ENCODE assay signal across 23 cellular contexts in the genomic region with DNA sequence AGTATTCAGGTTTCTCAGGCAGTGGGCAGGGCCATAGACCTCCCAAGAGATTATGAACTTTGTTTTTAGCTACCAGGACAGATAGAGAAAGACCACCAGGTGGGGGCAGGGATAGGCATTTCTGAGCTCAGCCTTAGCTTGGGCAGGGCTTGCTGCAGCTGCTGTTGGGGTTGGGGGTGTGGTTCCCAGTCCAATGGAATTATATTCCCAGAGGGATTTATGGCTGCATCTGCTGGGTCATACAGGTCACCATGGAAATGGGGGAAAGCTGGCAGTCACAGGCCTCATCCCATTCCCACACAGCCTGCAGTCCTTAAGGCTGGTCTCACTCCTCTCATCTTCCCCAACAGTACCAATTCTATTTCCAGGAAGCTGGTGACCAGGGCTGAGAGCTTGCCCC.
"Had no signal": no experiment of that assay in that cellular context is flagged by ENCODE, and none has a peak within 500 bp of the region (broad histone marks: within the 10 kb centered on the region; RNA-seq: fewer than 3 reads in every experiment).

No MANE protein-coding gene starts in this region.

- H3K4me3 ChIP-seq: K562, SK-N-MC had no signal

- DNase-seq: Kasumi-1, MV-4-11, NCI-H1048, NCI-H1105, NCI-H1417 treated with DMSO at 0.1 percent for 48 hours, NCI-H146, NCI-H1694 treated with DMSO at 0.1 percent for 48 hours, NCI-H1930, NCI-H2081, NCI-H2171, NCI-H226, NCI-H446, NCI-H510A, NCI-H524 treated with DMSO at 0.1 percent for 48 hours, PC-3, SHP77 had no signal

- H3K36me3 Mint-ChIP-seq: IgD-negative memory B cell had no signal

- FAIRE-seq: HTR-8/SVneo, K562 had no signal

- H3K4me2 ChIP-seq: KMS-11 had no signal

- H3K9ac ChIP-seq: KMS-11 had no signal

- H3K27ac Mint-ChIP-seq: IgD-negative memory B cell had no signal

- H3K4me3 Mint-ChIP-seq: IgD-negative memory B cell had no signal

- H3K27ac ChIP-seq: HL-60, KMS-11, RWPE1, SK-N-MC had no signal
